ENCODE assay signal across 17 cellular contexts in the genomic region with DNA sequence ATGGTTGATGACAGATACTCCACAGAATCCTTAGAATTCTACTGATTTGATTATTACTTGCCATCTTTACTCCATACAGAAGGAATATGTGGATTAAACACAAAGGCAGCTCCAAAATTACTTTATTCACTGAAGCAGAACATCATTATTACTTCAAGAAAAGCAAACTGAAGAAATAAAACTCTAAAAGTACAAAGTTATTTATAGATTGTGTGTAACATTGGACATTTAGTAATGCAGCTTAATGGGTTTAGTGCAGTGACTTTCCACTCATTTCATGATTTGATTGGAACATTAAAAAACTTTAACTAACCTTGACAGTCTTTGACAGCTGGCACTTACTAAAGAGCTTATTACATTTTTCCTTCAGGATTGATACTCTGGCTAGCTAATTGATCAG.
"Had no signal": no experiment of that assay in that cellular context is flagged by ENCODE, and none has a peak within 500 bp of the region (broad histone marks: within the 10 kb centered on the region; RNA-seq: fewer than 3 reads in every experiment).

No MANE protein-coding gene starts in this region.

- H3K9me3 ChIP-seq: body of pancreas had no signal

- H3K27me3 Mint-ChIP-seq: activated B cell treated with CpG ODN at 0.5 μM for 24 hours; central memory CD8-positive, alpha-beta T cell had no signal

- H3K4me3 ChIP-seq: body of pancreas, hepatocyte, smooth muscle cell had no signal

- ATAC-seq: activated T-helper 17 cell treated with anti-CD3 and anti-CD28 coated beads, Interleukin-2, amount 50 U/mL, for 72 hours; body of pancreas; esophagus mucosa; T-helper 17 cell had no signal

- FAIRE-seq: kidney, TTC549 had no signal

- H3K27me3 ChIP-seq: body of pancreas, hepatocyte had no signal

- DNase-seq: activated B cell treated with CpG ODN at 0.5 μM for 24 hours; activated CD4-positive, alpha-beta T cell treated with anti-CD3 and anti-CD28 coated beads, Interleukin-2, amount 10 ng/mL, durations not matched to agents 7 days and 5 days; activated CD8-positive, alpha-beta memory T cell treated with anti-CD3 and anti-CD28 coated beads for 24 hours; activated naive CD4-positive, alpha-beta T cell treated with anti-CD3 and anti-CD28 coated beads for 36 hours; activated T-cell treated with anti-CD3 and anti-CD28 coated beads for 4 hours; body of pancreas; foreskin fibroblast; kidney; retina; T-helper 17 cell; trophoblast cell had no signal

- H3K4me3 Mint-ChIP-seq: activated B cell treated with CpG ODN at 0.5 μM for 24 hours; activated CD4-positive, alpha-beta T cell treated with anti-CD3 and anti-CD28 coated beads, Interleukin-2, amount 10 ng/mL, durations not matched to agents 7 days and 5 days; activated naive CD4-positive, alpha-beta T cell treated with anti-CD3 and anti-CD28 coated beads for 36 hours; activated T-helper 17 cell treated with anti-CD3 and anti-CD28 coated beads, Interleukin-2, amount 50 U/mL, for 72 hours; central memory CD8-positive, alpha-beta T cell; T-helper 17 cell had no signal

- H3K27ac ChIP-seq: body of pancreas, hepatocyte had no signal

- H3K4me1 Mint-ChIP-seq: activated B cell treated with CpG ODN at 0.5 μM for 24 hours; activated CD4-positive, alpha-beta T cell treated with anti-CD3 and anti-CD28 coated beads, Interleukin-2, amount 10 ng/mL, durations not matched to agents 7 days and 5 days; activated T-helper 17 cell treated with anti-CD3 and anti-CD28 coated beads, Interleukin-2, amount 50 U/mL, for 72 hours; central memory CD8-positive, alpha-beta T cell; T-helper 17 cell had no signal

- H3K27ac Mint-ChIP-seq: activated B cell treated with CpG ODN at 0.5 μM for 24 hours; activated CD4-positive, alpha-beta T cell treated with anti-CD3 and anti-CD28 coated beads, Interleukin-2, amount 10 ng/mL, durations not matched to agents 7 days and 5 days; activated naive CD4-positive, alpha-beta T cell treated with anti-CD3 and anti-CD28 coated beads for 36 hours; activated T-helper 17 cell treated with anti-CD3 and anti-CD28 coated beads, Interleukin-2, amount 50 U/mL, for 72 hours; T-helper 17 cell had no signal

- H3K4me2 ChIP-seq: hepatocyte, smooth muscle cell had no signal

- H3K9me3 Mint-ChIP-seq: activated B cell treated with CpG ODN at 0.5 μM for 24 hours; activated CD4-positive, alpha-beta T cell treated with anti-CD3 and anti-CD28 coated beads, Interleukin-2, amount 10 ng/mL, durations not matched to agents 7 days and 5 days; activated naive CD4-positive, alpha-beta T cell treated with anti-CD3 and anti-CD28 coated beads for 36 hours; activated T-helper 17 cell treated with anti-CD3 and anti-CD28 coated beads, Interleukin-2, amount 50 U/mL, for 72 hours; central memory CD8-positive, alpha-beta T cell had no signal
